ENCODE assay signal across 8 cellular contexts in the genomic region with DNA sequence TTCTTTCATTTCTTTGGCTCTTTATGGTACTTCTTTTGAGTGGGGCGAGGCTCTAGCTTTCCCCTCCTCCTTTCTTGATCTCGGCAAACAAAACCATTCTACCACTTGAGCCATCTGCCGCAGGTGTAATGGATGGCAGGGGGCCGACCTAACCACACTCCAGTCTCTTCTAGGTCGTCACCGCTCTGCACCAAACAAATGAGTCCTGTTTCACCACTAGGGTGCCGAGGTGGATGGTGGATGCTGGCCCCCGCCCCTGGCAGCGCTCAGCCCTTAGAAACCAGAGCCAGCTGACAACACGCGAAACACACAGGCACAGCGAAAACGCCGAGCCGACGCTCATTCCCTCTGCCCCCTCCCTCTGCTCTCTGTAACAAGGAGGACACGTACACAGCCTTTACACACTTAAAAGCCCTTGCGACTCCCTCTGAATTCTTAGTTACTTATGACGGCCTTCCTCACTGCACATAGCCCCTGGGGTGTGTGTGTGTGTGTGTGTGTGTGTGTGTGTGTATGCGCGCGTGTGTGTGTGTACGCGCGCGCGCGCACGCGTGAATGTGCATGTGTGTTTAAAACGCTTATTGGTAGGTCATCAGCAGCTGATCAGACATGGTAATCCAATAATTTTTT.
DNase-seq lines count a peak whose midpoint lies in the region; ATAC-seq and TF ChIP-seq lines count a peak whose summit lies in the region.

No MANE protein-coding gene starts in this region.

- DNase-seq in GM13977 (ENCODE audit: low spot score) = no peak
- DNase-seq in NCI-H2171 (lab: John Stamatoyannopoulos, UW) = peak; percentile 82
- DNase-seq in ecto neural progenitor cell (ENCODE audit: low spot score) = peak; percentile 71
- no peak for DNase-seq in HEK293T (ENCODE audit: extremely low spot score)
- DNase-seq in activated naive CD4-positive, alpha-beta T cell treated with Interleukin-2 at 50 U/mL for 16 hours = no peak

- TF ChIP-seq CTCF in GM13977 (IDR thresholded peaks at IDR 0.05; ENCODE audit: extremely low read depth, insufficient read depth, missing control alignments) = peak; percentile 24

- in situ Hi-C loops in GM13977 (cut with MboI; ENCODE audit: low pct_unique_long_range_greater_than_20kb, low sequenced_read_pairs, unreplicated experiment) = loop anchor here (10.0 kb wide), 1 partner anchor 899 kb away; no protein-coding TSS in a partner anchor

- peak; percentile 35 for ATAC-seq in HG02571 (IDR thresholded peaks at IDR 0.05; ENCODE audit: unreplicated experiment)
- ATAC-seq in GM18873 (IDR thresholded peaks at IDR 0.05; ENCODE audit: low FRiP score, unreplicated experiment) = no peak

- peak overlapping the region; percentile 92 for H3K27ac ChIP-seq in temporal lobe (ENCODE audit: low read depth, low read length)

- POLR2A ChIA-PET in HEK293T (lab: Yijun Ruan, JAX) = interaction anchor here (3.0 kb wide), 1 partner anchor 8 kb away, joined by 13 read pairs; no protein-coding TSS in a partner anchor

- CTCF ChIA-PET in HEK293T (lab: Yijun Ruan, JAX) = interaction anchor here (0.6 to 0.8 kb wide), 2 partner anchors 889 to 902 kb away, joined by 3 to 5 read pairs; no protein-coding TSS in a partner anchor

TF ChIP-seq in HEK293T, 16 proteins besides CTCF, POLR2A, EP300 and RAD21:
- TF ChIP-seq FOXA1 (IDR thresholded peaks at IDR 0.05) = no peak
- TF ChIP-seq ELF4 (IDR thresholded peaks at IDR 0.05) = no peak
- TF ChIP-seq, protein P1, sequence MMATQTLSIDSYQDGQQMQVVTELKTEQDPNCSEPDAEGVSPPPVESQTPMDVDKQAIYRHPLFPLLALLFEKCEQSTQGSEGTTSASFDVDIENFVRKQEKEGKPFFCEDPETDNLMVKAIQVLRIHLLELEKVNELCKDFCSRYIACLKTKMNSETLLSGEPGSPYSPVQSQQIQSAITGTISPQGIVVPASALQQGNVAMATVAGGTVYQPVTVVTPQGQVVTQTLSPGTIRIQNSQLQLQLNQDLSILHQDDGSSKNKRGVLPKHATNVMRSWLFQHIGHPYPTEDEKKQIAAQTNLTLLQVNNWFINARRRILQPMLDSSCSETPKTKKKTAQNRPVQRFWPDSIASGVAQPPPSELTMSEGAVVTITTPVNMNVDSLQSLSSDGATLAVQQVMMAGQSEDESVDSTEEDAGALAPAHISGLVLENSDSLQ (IDR thresholded peaks at IDR 0.05) = no peak
- no peak for TF ChIP-seq CTBP1 (IDR thresholded peaks at IDR 0.05; ENCODE audit: borderline replicate concordance)
- no peak for TF ChIP-seq HDGF (IDR thresholded peaks at IDR 0.05; ENCODE audit: borderline replicate concordance)
- TF ChIP-seq FOXM1 (IDR thresholded peaks at IDR 0.05; ENCODE audit: borderline replicate concordance) = no peak
- no peak for TF ChIP-seq L3MBTL2 (conservative IDR thresholded peaks at IDR 0.05)
- no peak for TF ChIP-seq NFRKB (IDR thresholded peaks at IDR 0.05)
- TF ChIP-seq ZNF384 (IDR thresholded peaks at IDR 0.05) = no peak
- TF ChIP-seq FOXK2 (IDR thresholded peaks at IDR 0.05) = no peak
- TF ChIP-seq LEF1 (IDR thresholded peaks at IDR 0.05; ENCODE audit: borderline replicate concordance) = no peak
- TF ChIP-seq SUZ12 (IDR thresholded peaks at IDR 0.05) = no peak
- TF ChIP-seq TARDBP (IDR thresholded peaks at IDR 0.05) = no peak
- TF ChIP-seq SP1 (IDR thresholded peaks at IDR 0.05) = no peak
- TF ChIP-seq BHLHE40 (IDR thresholded peaks at IDR 0.05; ENCODE audit: borderline replicate concordance) = no peak
- no peak for TF ChIP-seq ARNT (IDR thresholded peaks at IDR 0.05)

Comparison
In these comparisons a context has a peak if more than half of its experiments do, and no peak if none do; other contexts are left out.
1. DNase-seq: peak in NCI-H2171 (single experiment) and ecto neural progenitor cell (single experiment); none in GM13977 (single experiment), HEK293T (single experiment) and activated naive CD4-positive, alpha-beta T cell treated with Interleukin-2 at 50 U/mL for 16 hours (single experiment).